9 cellular contexts compared by ENCODE assay signal in genomic region chr12:24728366-24728765, GRCh38.
DNase-seq lines count a peak whose midpoint lies in the region; ATAC-seq and TF ChIP-seq lines count a peak whose summit lies in the region.
"Had no signal": no experiment of that assay in that cellular context is flagged by ENCODE, and none has a peak within 500 bp of the region (broad histone marks: within the 10 kb centered on the region; RNA-seq: fewer than 3 reads in every experiment).

No MANE protein-coding gene starts in this region.

- peak; percentile 60 for TF ChIP-seq CTCF in PC-9 (conservative IDR thresholded peaks at IDR 0.05)
- peak; percentile 63 for TF ChIP-seq CTCF in fibroblast of villous mesenchyme (IDR thresholded peaks at IDR 0.05; ENCODE audit: insufficient read depth, low read depth, low read length)

- H3K9me2 ChIP-seq in PC-9 (ENCODE audit: insufficient read depth), result 0 out of 2 replicates have a peak, but pooled peaks cover 7% of the 10 kb centered on the region

- no peak overlapping the region for H2AFZ ChIP-seq in PC-9

- H3K27ac ChIP-seq in PC-9, result no peak overlapping the region
- H3K27ac ChIP-seq: KMS-11 had no signal

- no peaks in the 10 kb centered on the region for H3K4me1 ChIP-seq in PC-9 (replicated peaks; ENCODE audit: insufficient read depth)

- intact Hi-C loops in PC-9 (cut with micrococcal nuclease; ENCODE audit: unreplicated experiment), result no loop called here

- CTCF ChIA-PET in PC-9 (lab: Charles Lee), result no interaction called here

- H3K36me3 ChIP-seq in PC-9 (ENCODE audit: low read depth), result no peaks in the 10 kb centered on the region

- H3K9me3 ChIP-seq in PC-9 (ENCODE audit: insufficient read depth, low read depth), result no peaks in the 10 kb centered on the region

- H3K4me2 ChIP-seq in PC-9, result no peak overlapping the region
- H3K4me2 ChIP-seq: KMS-11 had no signal

- H3K4me3 ChIP-seq in PC-9 (no peak overlapping the region), fibroblast of villous mesenchyme (ENCODE audit: low read depth, low read length) (no peak overlapping the region)

- ATAC-seq in GM21717 (IDR thresholded peaks at IDR 0.05; ENCODE audit: unreplicated experiment), result no peak

- H3K79me2 ChIP-seq in PC-9 (ENCODE audit: low read depth), result no peaks in the 10 kb centered on the region

- no peaks in the 10 kb centered on the region for H3F3A ChIP-seq in PC-9 (ENCODE audit: insufficient read depth, low read depth)

- POLR2A ChIA-PET in PC-9 (lab: Charles Lee; ENCODE audit: unreplicated experiment), result no interaction called here

- no TSS peak for BruUV-seq in PC-9 (replicated peaks; lab: Mats Ljungman, UMichigan)

- H4K20me1 ChIP-seq in PC-9 (ENCODE audit: insufficient read depth), result no peaks in the 10 kb centered on the region

- no peaks in the 10 kb centered on the region; the same call in 1 of the 2 replicates for H3K27me3 ChIP-seq in PC-9 (ENCODE audit: insufficient read depth, low read depth)

- DNase-seq in DMS114 treated with DMSO at 0.1 percent for 48 hours (lab: John Stamatoyannopoulos, UW; ENCODE audit: unreplicated experiment) (peak; percentile 35), HCEC 1CT (peak; percentile 52), PC-9 (no peak), fibroblast of villous mesenchyme (ENCODE audit: low read depth) (peak; percentile 51), foreskin melanocyte (no peak), hypothalamus (lab: John Stamatoyannopoulos, UW) (no peak), AG08395 (ENCODE audit: low spot score) (no peak)

Comparison
In these comparisons a context has a peak if more than half of its experiments do, and no peak if none do; other contexts are left out.
1. DNase-seq: peak in DMS114 treated with DMSO at 0.1 percent for 48 hours (single experiment), HCEC 1CT (single experiment) and fibroblast of villous mesenchyme (single experiment); none in PC-9 (0 of 2), foreskin melanocyte (single experiment), hypothalamus (0 of 51) and AG08395 (single experiment).